ENCODE assay signal across 1 cellular context in the genomic region with DNA sequence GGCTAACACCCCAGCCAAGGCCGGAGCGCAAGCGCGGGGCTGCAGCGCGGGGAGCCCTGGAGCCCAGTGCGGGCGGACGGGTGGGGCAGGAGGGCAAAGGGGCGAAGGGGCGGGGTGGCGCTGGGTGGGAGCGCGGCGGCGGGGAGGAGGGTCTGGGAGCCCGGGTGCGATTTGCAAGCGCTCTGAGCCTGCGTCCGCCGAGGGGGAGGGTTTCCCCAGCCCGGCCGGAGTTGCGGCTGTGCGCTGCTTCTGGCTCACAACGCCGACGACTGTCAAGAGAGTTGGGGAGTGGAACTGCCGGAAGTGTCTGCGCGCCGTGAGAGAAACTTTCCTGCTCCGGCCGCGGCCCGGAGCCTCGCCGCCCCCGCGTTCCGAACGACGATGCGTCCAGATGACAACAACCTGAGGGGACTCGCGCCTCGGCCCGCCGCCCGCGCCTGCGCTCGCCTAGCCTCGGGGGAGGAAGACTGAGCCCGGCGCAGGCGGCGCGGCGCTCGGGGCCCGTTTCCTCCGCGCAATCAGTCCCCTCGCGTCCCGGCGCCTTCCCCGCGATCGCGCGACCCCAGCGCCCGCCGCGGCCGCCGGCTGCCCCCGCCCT.
TF ChIP-seq lines count a peak whose summit lies in the region.

A gene with protein sequence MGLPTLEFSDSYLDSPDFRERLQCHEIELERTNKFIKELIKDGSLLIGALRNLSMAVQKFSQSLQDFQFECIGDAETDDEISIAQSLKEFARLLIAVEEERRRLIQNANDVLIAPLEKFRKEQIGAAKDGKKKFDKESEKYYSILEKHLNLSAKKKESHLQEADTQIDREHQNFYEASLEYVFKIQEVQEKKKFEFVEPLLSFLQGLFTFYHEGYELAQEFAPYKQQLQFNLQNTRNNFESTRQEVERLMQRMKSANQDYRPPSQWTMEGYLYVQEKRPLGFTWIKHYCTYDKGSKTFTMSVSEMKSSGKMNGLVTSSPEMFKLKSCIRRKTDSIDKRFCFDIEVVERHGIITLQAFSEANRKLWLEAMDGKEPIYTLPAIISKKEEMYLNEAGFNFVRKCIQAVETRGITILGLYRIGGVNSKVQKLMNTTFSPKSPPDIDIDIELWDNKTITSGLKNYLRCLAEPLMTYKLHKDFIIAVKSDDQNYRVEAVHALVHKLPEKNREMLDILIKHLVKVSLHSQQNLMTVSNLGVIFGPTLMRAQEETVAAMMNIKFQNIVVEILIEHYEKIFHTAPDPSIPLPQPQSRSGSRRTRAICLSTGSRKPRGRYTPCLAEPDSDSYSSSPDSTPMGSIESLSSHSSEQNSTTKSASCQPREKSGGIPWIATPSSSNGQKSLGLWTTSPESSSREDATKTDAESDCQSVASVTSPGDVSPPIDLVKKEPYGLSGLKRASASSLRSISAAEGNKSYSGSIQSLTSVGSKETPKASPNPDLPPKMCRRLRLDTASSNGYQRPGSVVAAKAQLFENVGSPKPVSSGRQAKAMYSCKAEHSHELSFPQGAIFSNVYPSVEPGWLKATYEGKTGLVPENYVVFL (plus strand): TSS at position 257 of the 598 bp plus-strand sequence. CDS start 391 bp downstream, outside the sequence.

TF ChIP-seq in HepG2, 621 proteins besides CTCF, POLR2A, EP300 and RAD21 (continued from another document and continues in another):
- TF ChIP-seq, protein P1, sequence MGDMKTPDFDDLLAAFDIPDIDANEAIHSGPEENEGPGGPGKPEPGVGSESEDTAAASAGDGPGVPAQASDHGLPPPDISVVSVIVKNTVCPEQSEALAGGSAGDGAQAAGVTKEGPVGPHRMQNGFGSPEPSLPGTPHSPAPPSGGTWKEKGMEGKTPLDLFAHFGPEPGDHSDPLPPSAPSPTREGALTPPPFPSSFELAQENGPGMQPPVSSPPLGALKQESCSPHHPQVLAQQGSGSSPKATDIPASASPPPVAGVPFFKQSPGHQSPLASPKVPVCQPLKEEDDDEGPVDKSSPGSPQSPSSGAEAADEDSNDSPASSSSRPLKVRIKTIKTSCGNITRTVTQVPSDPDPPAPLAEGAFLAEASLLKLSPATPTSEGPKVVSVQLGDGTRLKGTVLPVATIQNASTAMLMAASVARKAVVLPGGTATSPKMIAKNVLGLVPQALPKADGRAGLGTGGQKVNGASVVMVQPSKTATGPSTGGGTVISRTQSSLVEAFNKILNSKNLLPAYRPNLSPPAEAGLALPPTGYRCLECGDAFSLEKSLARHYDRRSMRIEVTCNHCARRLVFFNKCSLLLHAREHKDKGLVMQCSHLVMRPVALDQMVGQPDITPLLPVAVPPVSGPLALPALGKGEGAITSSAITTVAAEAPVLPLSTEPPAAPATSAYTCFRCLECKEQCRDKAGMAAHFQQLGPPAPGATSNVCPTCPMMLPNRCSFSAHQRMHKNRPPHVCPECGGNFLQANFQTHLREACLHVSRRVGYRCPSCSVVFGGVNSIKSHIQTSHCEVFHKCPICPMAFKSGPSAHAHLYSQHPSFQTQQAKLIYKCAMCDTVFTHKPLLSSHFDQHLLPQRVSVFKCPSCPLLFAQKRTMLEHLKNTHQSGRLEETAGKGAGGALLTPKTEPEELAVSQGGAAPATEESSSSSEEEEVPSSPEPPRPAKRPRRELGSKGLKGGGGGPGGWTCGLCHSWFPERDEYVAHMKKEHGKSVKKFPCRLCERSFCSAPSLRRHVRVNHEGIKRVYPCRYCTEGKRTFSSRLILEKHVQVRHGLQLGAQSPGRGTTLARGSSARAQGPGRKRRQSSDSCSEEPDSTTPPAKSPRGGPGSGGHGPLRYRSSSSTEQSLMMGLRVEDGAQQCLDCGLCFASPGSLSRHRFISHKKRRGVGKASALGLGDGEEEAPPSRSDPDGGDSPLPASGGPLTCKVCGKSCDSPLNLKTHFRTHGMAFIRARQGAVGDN (CRISPR knock-in tag; IDR thresholded peaks at IDR 0.05) = peak; percentile 80
- TF ChIP-seq IRX3 (CRISPR knock-in tag; IDR thresholded peaks at IDR 0.05; ENCODE audit: borderline replicate concordance, low read depth) (no peak), ZNF276 (CRISPR knock-in tag; IDR thresholded peaks at IDR 0.05; ENCODE audit: low read depth) (no peak), NFYC (CRISPR knock-in tag; IDR thresholded peaks at IDR 0.05) (no peak), ZNF788 (CRISPR knock-in tag; IDR thresholded peaks at IDR 0.05; ENCODE audit: borderline replicate concordance) (no peak), PLRG1 (conservative IDR thresholded peaks at IDR 0.05) (no peak), ZNF709 (CRISPR knock-in tag; IDR thresholded peaks at IDR 0.05) (0 out of 2 replicates have a peak, but pooled peaks have one; percentile 25), ARID4A (CRISPR knock-in tag; IDR thresholded peaks at IDR 0.05; ENCODE audit: borderline replicate concordance) (no peak; the same call in 1 of the 2 replicates), GABPA (IDR thresholded peaks at IDR 0.05; ENCODE audit: low read depth, low read length) (peak; percentile 49; the same call in 1 of the 2 replicates), GABPA (CRISPR knock-in tag; IDR thresholded peaks at IDR 0.05; ENCODE audit: low read depth) (peak; percentile 41; the same call in 1 of the 2 replicates), MAF1 (CRISPR knock-in tag; IDR thresholded peaks at IDR 0.05; ENCODE audit: borderline replicate concordance) (0 out of 2 replicates have a peak, but pooled peaks have one; percentile 65), ZNF883 (CRISPR knock-in tag; IDR thresholded peaks at IDR 0.05; ENCODE audit: not compliant biosample characterization) (no peak), ATF2 (CRISPR knock-in tag; IDR thresholded peaks at IDR 0.05) (no peak), CREBL2 (CRISPR knock-in tag; IDR thresholded peaks at IDR 0.05; ENCODE audit: borderline replicate concordance) (no peak), ZNF33B (CRISPR knock-in tag; IDR thresholded peaks at IDR 0.05) (no peak), ZNF558 (CRISPR knock-in tag; IDR thresholded peaks at IDR 0.05; ENCODE audit: borderline replicate concordance) (no peak), U2AF2 (IDR thresholded peaks at IDR 0.05; ENCODE audit: low read depth, low read length) (no peak), ZC3H4 (CRISPR knock-in tag; IDR thresholded peaks at IDR 0.05; ENCODE audit: borderline replicate concordance) (no peak), SATB2 (CRISPR knock-in tag; IDR thresholded peaks at IDR 0.05) (no peak), ZNF747 (CRISPR knock-in tag; IDR thresholded peaks at IDR 0.05; ENCODE audit: borderline replicate concordance) (no peak), ZNF362 (CRISPR knock-in tag; IDR thresholded peaks at IDR 0.05; ENCODE audit: borderline replicate concordance) (no peak), ZBTB38 (CRISPR knock-in tag; IDR thresholded peaks at IDR 0.05) (no peak), ZNF839 (CRISPR knock-in tag; IDR thresholded peaks at IDR 0.05; ENCODE audit: borderline replicate concordance) (no peak), REXO4 (CRISPR knock-in tag; IDR thresholded peaks at IDR 0.05; ENCODE audit: borderline replicate concordance) (no peak), DMAP1 (CRISPR knock-in tag; IDR thresholded peaks at IDR 0.05) (no peak; the same call in none of the 2 replicates), ZNF143 (CRISPR knock-in tag; IDR thresholded peaks at IDR 0.05) (no peak), ZNF33A (CRISPR knock-in tag; IDR thresholded peaks at IDR 0.05; ENCODE audit: borderline replicate concordance) (no peak)
- TF ChIP-seq, protein P2, sequence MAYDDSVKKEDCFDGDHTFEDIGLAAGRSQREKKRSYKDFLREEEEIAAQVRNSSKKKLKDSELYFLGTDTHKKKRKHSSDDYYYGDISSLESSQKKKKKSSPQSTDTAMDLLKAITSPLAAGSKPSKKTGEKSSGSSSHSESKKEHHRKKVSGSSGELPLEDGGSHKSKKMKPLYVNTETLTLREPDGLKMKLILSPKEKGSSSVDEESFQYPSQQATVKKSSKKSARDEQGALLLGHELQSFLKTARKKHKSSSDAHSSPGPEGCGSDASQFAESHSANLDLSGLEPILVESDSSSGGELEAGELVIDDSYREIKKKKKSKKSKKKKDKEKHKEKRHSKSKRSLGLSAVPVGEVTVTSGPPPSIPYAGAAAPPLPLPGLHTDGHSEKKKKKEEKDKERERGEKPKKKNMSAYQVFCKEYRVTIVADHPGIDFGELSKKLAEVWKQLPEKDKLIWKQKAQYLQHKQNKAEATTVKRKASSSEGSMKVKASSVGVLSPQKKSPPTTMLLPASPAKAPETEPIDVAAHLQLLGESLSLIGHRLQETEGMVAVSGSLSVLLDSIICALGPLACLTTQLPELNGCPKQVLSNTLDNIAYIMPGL (CRISPR knock-in tag; IDR thresholded peaks at IDR 0.05; ENCODE audit: borderline replicate concordance in 1 of 2, low read depth in 1 of 2) = peak; percentile 22 to 81; a peak in 2 of 4 replicates
- TF ChIP-seq, protein P3, sequence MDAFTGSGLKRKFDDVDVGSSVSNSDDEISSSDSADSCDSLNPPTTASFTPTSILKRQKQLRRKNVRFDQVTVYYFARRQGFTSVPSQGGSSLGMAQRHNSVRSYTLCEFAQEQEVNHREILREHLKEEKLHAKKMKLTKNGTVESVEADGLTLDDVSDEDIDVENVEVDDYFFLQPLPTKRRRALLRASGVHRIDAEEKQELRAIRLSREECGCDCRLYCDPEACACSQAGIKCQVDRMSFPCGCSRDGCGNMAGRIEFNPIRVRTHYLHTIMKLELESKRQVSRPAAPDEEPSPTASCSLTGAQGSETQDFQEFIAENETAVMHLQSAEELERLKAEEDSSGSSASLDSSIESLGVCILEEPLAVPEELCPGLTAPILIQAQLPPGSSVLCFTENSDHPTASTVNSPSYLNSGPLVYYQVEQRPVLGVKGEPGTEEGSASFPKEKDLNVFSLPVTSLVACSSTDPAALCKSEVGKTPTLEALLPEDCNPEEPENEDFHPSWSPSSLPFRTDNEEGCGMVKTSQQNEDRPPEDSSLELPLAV (CRISPR knock-in tag; conservative IDR thresholded peaks at IDR 0.05; ENCODE audit: low read depth) = no peak
- TF ChIP-seq, protein P4, sequence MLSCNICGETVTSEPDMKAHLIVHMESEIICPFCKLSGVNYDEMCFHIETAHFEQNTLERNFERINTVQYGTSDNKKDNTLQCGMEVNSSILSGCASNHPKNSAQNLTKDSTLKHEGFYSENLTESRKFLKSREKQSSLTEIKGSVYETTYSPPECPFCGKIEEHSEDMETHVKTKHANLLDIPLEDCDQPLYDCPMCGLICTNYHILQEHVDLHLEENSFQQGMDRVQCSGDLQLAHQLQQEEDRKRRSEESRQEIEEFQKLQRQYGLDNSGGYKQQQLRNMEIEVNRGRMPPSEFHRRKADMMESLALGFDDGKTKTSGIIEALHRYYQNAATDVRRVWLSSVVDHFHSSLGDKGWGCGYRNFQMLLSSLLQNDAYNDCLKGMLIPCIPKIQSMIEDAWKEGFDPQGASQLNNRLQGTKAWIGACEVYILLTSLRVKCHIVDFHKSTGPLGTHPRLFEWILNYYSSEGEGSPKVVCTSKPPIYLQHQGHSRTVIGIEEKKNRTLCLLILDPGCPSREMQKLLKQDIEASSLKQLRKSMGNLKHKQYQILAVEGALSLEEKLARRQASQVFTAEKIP (CRISPR knock-in tag; IDR thresholded peaks at IDR 0.05; ENCODE audit: borderline replicate concordance) = no peak
